ENCODE assay signal across 8 cellular contexts in the genomic region with DNA sequence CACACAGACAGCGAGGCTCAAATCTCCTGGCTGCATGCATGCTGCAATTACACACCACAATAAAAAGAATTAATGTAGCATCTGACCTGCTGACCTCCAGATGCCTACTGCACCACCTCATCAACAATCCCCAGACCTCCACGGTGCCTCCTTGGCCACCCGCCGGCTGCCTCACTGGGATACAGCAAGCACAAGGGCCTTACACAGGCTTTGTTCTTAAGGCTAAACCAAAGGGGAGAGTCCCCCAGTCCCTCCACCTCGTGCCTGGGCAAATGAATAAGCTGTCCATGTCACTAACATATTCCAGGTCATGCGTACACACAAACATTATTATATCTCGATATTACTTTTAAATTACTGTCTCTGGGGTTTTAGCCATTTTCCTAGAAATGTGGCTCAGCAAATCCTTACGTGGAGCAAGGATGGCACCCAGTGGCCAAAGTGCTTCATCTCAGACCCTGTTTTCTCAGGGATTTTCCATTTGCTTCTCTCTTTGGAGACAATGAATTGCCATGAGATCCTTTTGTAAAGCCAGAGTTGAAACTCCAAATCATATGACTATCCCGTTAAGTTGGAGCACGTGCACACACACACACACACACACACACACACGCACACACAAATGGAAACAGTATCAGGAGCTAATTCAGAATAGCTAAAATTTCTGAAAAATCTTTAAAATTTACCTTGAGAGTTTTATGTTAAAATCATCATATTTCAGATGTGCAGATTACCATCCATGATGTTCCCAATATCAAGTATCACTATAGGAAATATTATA.
DNase-seq lines count a peak whose midpoint lies in the region; ATAC-seq, FAIRE-seq and TF ChIP-seq lines count a peak whose summit lies in the region.

No MANE protein-coding gene starts in this region.

- ATAC-seq in GM21619 (IDR thresholded peaks at IDR 0.05; ENCODE audit: unreplicated experiment), result no peak
- no peak for ATAC-seq in GM18511 (IDR thresholded peaks at IDR 0.05; ENCODE audit: unreplicated experiment)

- H3K27ac ChIP-seq in DOHH2 (ENCODE audit: low read depth, low read length) (no peak overlapping the region), ascending aorta (no peak overlapping the region)

- peak; percentile 21 for FAIRE-seq in islet of Langerhans (lab: Jason Lieb, UNC)

- DNase-seq in NCI-H1105 treated with DMSO at 0.1 percent for 48 hours (lab: John Stamatoyannopoulos, UW) (peak; percentile 12), ascending aorta (ENCODE audit: low spot score in 2 of 2) (no peak), type B pancreatic cell (ENCODE audit: extremely low spot score, unreplicated experiment) (no peak)
- no peak for DNase-seq in activated effector memory CD4-positive, alpha-beta T cell treated with anti-CD3 and anti-CD28 coated beads, Interleukin-2, amount 50 U/mL, for 16 hours

- H3K4me2 ChIP-seq in DOHH2 (ENCODE audit: low read length), result no peak overlapping the region

- H3K4me3 ChIP-seq in DOHH2 (ENCODE audit: low read length) (no peak overlapping the region), ascending aorta (no peak overlapping the region)

- peak overlapping the region; percentile 73 for H3K27ac Mint-ChIP-seq in type B pancreatic cell

- peak overlapping the region; percentile 26 for H3K4me3 Mint-ChIP-seq in type B pancreatic cell

- peak; percentile 14 for TF ChIP-seq CTCF in DOHH2 (IDR thresholded peaks at IDR 0.05; ENCODE audit: low read depth, low read length, poor library complexity, severe bottlenecking)
- TF ChIP-seq CTCF in ascending aorta (IDR thresholded peaks at IDR 0.05), result peak in 2 of 3 experiments; percentile 16 to 32
- peak; percentile 82 for TF ChIP-seq CTCF in type B pancreatic cell (conservative IDR thresholded peaks at IDR 0.05)

- intact Hi-C loops in ascending aorta (cut with DNase I), result no loop called here

- no peaks in the 10 kb centered on the region for H3K79me2 ChIP-seq in DOHH2 (ENCODE audit: control insufficient read depth, low read length)

- H3K9me3 ChIP-seq in DOHH2 (ENCODE audit: control insufficient read depth, insufficient read depth, low read length) (no peaks in the 10 kb centered on the region), ascending aorta (no peaks in the 10 kb centered on the region)

- H3K27me3 ChIP-seq in DOHH2 (ENCODE audit: control insufficient read depth, low read length) (no peaks in the 10 kb centered on the region), ascending aorta (no peaks in the 10 kb centered on the region)

- peaks cover 19% of the 10 kb centered on the region for H3K27me3 Mint-ChIP-seq in type B pancreatic cell

- no peaks in the 10 kb centered on the region for H3K36me3 Mint-ChIP-seq in type B pancreatic cell

- H3K4me1 ChIP-seq in DOHH2 (ENCODE audit: control insufficient read depth, low read length) (no peaks in the 10 kb centered on the region), ascending aorta (no peaks in the 10 kb centered on the region)

- H4K20me1 ChIP-seq in DOHH2 (ENCODE audit: control insufficient read depth, insufficient read depth, low read depth, low read length), result no peaks in the 10 kb centered on the region

- H3K9me2 ChIP-seq in DOHH2 (replicated peaks; ENCODE audit: control insufficient read depth, low read length), result no peaks in the 10 kb centered on the region

- peaks cover 4% of the 10 kb centered on the region for H3K9me3 Mint-ChIP-seq in type B pancreatic cell

- no peaks in the 10 kb centered on the region for H3K36me3 ChIP-seq in DOHH2 (ENCODE audit: control insufficient read depth, low read length)
- H3K36me3 ChIP-seq in ascending aorta, result no peaks in the 10 kb centered on the region

- H3F3A ChIP-seq in DOHH2 (ENCODE audit: control insufficient read depth, insufficient read depth), result no peaks in the 10 kb centered on the region

- H3K4me1 Mint-ChIP-seq in type B pancreatic cell (ENCODE audit: unreplicated experiment), result peaks cover 71% of the 10 kb centered on the region

Comparison
In these comparisons a context has a peak if more than half of its experiments do, and no peak if none do; other contexts are left out.
1. CTCF ChIP-seq: peak in every context shown above with its lines; median percentile 82 in type B pancreatic cell; 24 in ascending aorta; 14 in DOHH2.